8 cellular contexts compared by ENCODE assay signal in genomic region chr7:102433319-102434038, GRCh38. TPM values are rescaled to one million over a fixed set of nuclear protein-coding genes. Genes with fewer than 3 reads are reported as not detected.
DNase-seq lines count a peak whose midpoint lies in the region; ATAC-seq and TF ChIP-seq lines count a peak whose summit lies in the region.

Gene ORAI2 (plus strand): TSS chr7:102433575. CDS start chr7:102438957, 5,382 bp downstream.

- H3K4me3 ChIP-seq in coronary artery = peak within 1 kb of the TSS; percentile 99
- peak within 1 kb of the TSS; percentile 83 to 92 for H3K4me3 ChIP-seq in left lung

- H3K36me3 Mint-ChIP-seq in activated CD4-positive, alpha-beta T cell treated with anti-CD3 and anti-CD28 coated beads, Interleukin-2, amount 10 ng/mL, durations not matched to agents 7 days and 5 days (ENCODE audit: low read depth) = peaks cover 31% of the 10 kb centered on the region

- peak within 1 kb of the TSS; percentile 82 for H3K4me3 Mint-ChIP-seq in activated CD4-positive, alpha-beta T cell treated with anti-CD3 and anti-CD28 coated beads, Interleukin-2, amount 10 ng/mL, durations not matched to agents 7 days and 5 days

- no peaks in the 10 kb centered on the region for H3K9me3 Mint-ChIP-seq in activated CD4-positive, alpha-beta T cell treated with anti-CD3 and anti-CD28 coated beads, Interleukin-2, amount 10 ng/mL, durations not matched to agents 7 days and 5 days

- peaks cover 57% of the 10 kb centered on the region for H3K4me1 Mint-ChIP-seq in activated CD4-positive, alpha-beta T cell treated with anti-CD3 and anti-CD28 coated beads, Interleukin-2, amount 10 ng/mL, durations not matched to agents 7 days and 5 days

- no peaks in the 10 kb centered on the region for H3K9me3 ChIP-seq in left lung

- H3K36me3 ChIP-seq in left lung = peaks cover 0 to 24% of the 10 kb centered on the region in 2 donors

- H3K27ac Mint-ChIP-seq in activated CD4-positive, alpha-beta T cell treated with anti-CD3 and anti-CD28 coated beads, Interleukin-2, amount 10 ng/mL, durations not matched to agents 7 days and 5 days = peak within 1 kb of the TSS; percentile 94

- TF ChIP-seq CTCF in coronary artery (IDR thresholded peaks at IDR 0.05) (no peak), left lung (IDR thresholded peaks at IDR 0.05) (no peak)

- POLR2A ChIA-PET in activated CD4-positive, alpha-beta T cell treated with anti-CD3 and anti-CD28 coated beads, Interleukin-2, amount 10 ng/mL, durations not matched to agents 7 days and 5 days (lab: Charles Lee) = interaction anchor here (1.2 kb wide), 1 partner anchor 18 kb away, joined by 6 read pairs; no protein-coding TSS in a partner anchor

- DNase-seq in DMS 273 (lab: John Stamatoyannopoulos, UW; ENCODE audit: unreplicated experiment) = peak; percentile 91
- DNase-seq in DMS 273 treated with DMSO at 0.1 percent for 48 hours (lab: John Stamatoyannopoulos, UW) = no peak
- peak; percentile 80 for DNase-seq in NCI-H2196 (lab: John Stamatoyannopoulos, UW; ENCODE audit: unreplicated experiment)
- peak; percentile 85 for DNase-seq in activated CD4-positive, alpha-beta T cell treated with anti-CD3 and anti-CD28 coated beads, Interleukin-2, amount 10 ng/mL, durations not matched to agents 7 days and 5 days
- peak; percentile 79 for DNase-seq in coronary artery (ENCODE audit: low spot score)
- peak; percentile 89 to 97 for DNase-seq in left lung
- peak; percentile 84 for DNase-seq in stimulated activated CD4-positive, alpha-beta T cell treated with anti-CD3 and anti-CD28 coated beads, Interleukin-2, amount 100 ng/mL, for 4 hours (ENCODE audit: low read depth)

- no peaks in the 10 kb centered on the region for H3K27me3 Mint-ChIP-seq in activated CD4-positive, alpha-beta T cell treated with anti-CD3 and anti-CD28 coated beads, Interleukin-2, amount 10 ng/mL, durations not matched to agents 7 days and 5 days

- CTCF ChIA-PET in activated CD4-positive, alpha-beta T cell treated with anti-CD3 and anti-CD28 coated beads, Interleukin-2, amount 10 ng/mL, durations not matched to agents 7 days and 5 days (lab: Charles Lee) = interaction anchor here (0.6 to 2.4 kb wide), 5 partner anchors 9 to 1057 kb away, joined by 4 to 16 read pairs (median 9); no protein-coding TSS in a partner anchor

- peak within 1 kb of the TSS; percentile 62 to 87 for H3K27ac ChIP-seq in coronary artery
- peak within 1 kb of the TSS; percentile 85 to 97 for H3K27ac ChIP-seq in left lung

- H3K4me1 ChIP-seq in left lung = peaks cover 13 to 61% of the 10 kb centered on the region in 2 donors

- ATAC-seq in HG02798 (IDR thresholded peaks at IDR 0.05; ENCODE audit: poor library complexity, unreplicated experiment) = peak; percentile 76
- peak; percentile 89 for ATAC-seq in left lung

- intact Hi-C loops in left lung (cut with DNase I) = no loop called here

- no peaks in the 10 kb centered on the region for H3K27me3 ChIP-seq in left lung

RNA-seq across cellular contexts. Expression of gene ORAI2, which starts in this region (rescaled TPM):
- total RNA-seq in activated CD4-positive, alpha-beta T cell treated with anti-CD3 and anti-CD28 coated beads, Interleukin-2, amount 10 ng/mL, durations not matched to agents 7 days and 5 days = 10 to 100 TPM; 61.2 to 63.7 TPM
- 10 to 100 TPM; 22.3 to 38.2 TPM for total RNA-seq in left lung
